Comparison of ENCODE assay signal across 17 cellular contexts in the genomic region with DNA sequence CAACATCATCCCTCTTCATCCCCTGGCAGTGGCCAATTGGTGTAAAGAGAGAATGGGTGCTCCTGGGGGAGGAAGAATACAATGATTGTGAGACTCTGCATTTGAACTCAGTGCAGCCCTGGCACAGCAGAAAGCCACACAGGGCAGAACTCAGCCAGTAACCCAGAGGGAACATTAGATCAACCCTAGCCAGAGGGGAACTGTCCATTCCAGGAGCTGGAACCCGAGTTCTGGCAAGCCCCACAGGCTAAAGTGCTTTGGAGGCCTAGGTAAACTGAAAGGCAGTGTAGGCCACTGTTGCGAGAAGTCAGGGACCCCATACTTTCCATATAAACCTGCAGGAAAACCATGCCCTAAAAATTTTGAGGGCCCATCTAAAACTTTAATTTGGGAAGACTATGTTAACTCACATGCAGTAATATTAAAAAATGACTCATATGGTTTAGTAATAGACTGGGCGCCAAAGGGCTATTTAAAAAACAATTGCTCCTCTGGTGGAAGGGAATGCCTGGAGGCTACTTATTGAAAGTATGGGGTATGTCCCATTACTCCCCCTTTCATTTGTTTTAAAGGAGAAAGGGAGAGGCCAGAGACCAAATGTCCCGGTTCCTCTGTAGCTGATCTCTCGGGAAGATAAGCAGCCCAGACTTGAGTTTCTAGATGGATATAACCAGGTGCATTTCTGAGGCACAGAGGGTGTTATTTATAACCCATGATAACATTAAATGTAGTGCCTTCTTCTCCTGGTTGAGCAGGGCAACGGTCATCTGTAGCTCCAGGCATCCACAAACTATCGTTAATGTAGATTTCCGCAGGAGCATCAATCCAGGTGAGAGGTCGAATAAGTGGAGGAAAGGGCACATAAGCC. TPM values are rescaled to one million over a fixed set of nuclear protein-coding genes. Genes with fewer than 3 reads are reported as not detected.
DNase-seq lines count a peak whose midpoint lies in the region; ATAC-seq, FAIRE-seq and TF ChIP-seq lines count a peak whose summit lies in the region.
"Had no signal": no experiment of that assay in that cellular context is flagged by ENCODE, and none has a peak within 500 bp of the region (broad histone marks: within the 10 kb centered on the region; RNA-seq: fewer than 3 reads in every experiment).

No MANE protein-coding gene starts in this region.

- in situ Hi-C loops in gastrocnemius medialis (cut with MboI; ENCODE audit: low sequenced_read_pairs in 4 of 4), result loop anchor here in 1 of 4 donors (25.0 kb wide), 2 partner anchors 98 to 177 kb away; no protein-coding TSS in a partner anchor

- H3K4me3 Mint-ChIP-seq in effector memory CD8-positive, alpha-beta T cell, result no peak overlapping the region
- H3K4me3 Mint-ChIP-seq: CD8-positive, alpha-beta T cell had no signal

- peaks cover 7 to 24% of the 10 kb centered on the region in 2 donors for H3K4me1 ChIP-seq in gastrocnemius medialis

- H3K27me3 Mint-ChIP-seq in effector memory CD8-positive, alpha-beta T cell, result no peaks in the 10 kb centered on the region

- H3K9me3 Mint-ChIP-seq in effector memory CD8-positive, alpha-beta T cell, result no peaks in the 10 kb centered on the region
- H3K9me3 Mint-ChIP-seq: CD8-positive, alpha-beta T cell had no signal

- peaks cover 13% of the 10 kb centered on the region for H3K36me3 Mint-ChIP-seq in effector memory CD8-positive, alpha-beta T cell (ENCODE audit: insufficient read depth)

- DNase-seq in ELF-1 (ENCODE audit: low read depth, low spot score), result peak; percentile 21
- peak; percentile 37 for DNase-seq in M059J (ENCODE audit: low read depth)
- no peak for DNase-seq in effector memory CD8-positive, alpha-beta T cell
- no peak for DNase-seq in gastrocnemius medialis
- no peak for DNase-seq in iPS-NIHi7 (ENCODE audit: extremely low spot score)
- DNase-seq in urothelium cell line (ENCODE audit: low spot score), result no peak
- DNase-seq in NCI-H1105 treated with DMSO at 0.1 percent for 48 hours (lab: John Stamatoyannopoulos, UW), result no peak
- DNase-seq: Calu3; CD8-positive, alpha-beta T cell; EL; KBM-7; NCI-H1694 treated with DMSO at 0.1 percent for 48 hours; Peyer's patch had no signal

- H3K4me3 ChIP-seq in gastrocnemius medialis, result no peak overlapping the region
- H3K4me3 ChIP-seq: BLaER1, Peyer's patch had no signal

- H3K27me3 ChIP-seq in gastrocnemius medialis, result no peaks in the 10 kb centered on the region
- H3K27me3 ChIP-seq: BLaER1, Peyer's patch had no signal

- intact Hi-C loops in gastrocnemius medialis (cut with DNase I; ENCODE audit: low total_unique reads), result no loop called here

- ATAC-seq in effector memory CD8-positive, alpha-beta T cell (replicated peaks), result no peak
- peak in 1 of 2 donors; percentile 61 for ATAC-seq in gastrocnemius medialis
- ATAC-seq: CD8-positive, alpha-beta T cell had no signal

- TF ChIP-seq CTCF in gastrocnemius medialis (IDR thresholded peaks at IDR 0.05 in 4 of 5, conservative IDR thresholded peaks at IDR 0.05 in 1 of 5), result no peak

- FAIRE-seq in urothelium cell line (lab: Jason Lieb, UNC), result no peak
- FAIRE-seq: GM12892, GM18507, H1 had no signal

- peak overlapping the region; percentile 16 to 17 for H3K27ac Mint-ChIP-seq in effector memory CD8-positive, alpha-beta T cell
- H3K27ac Mint-ChIP-seq: CD8-positive, alpha-beta T cell had no signal

- no peak for TF ChIP-seq POLR2A in gastrocnemius medialis (IDR thresholded peaks at IDR 0.05)

- H3K4me1 Mint-ChIP-seq in effector memory CD8-positive, alpha-beta T cell (ENCODE audit: low read depth in 2 of 2), result peaks cover 5 to 14% of the 10 kb centered on the region in 2 donors

- peak overlapping the region; percentile 20 to 64 (median 50) for H3K27ac ChIP-seq in gastrocnemius medialis
- H3K27ac ChIP-seq: BLaER1, Peyer's patch had no signal

- H3K9me3 ChIP-seq in gastrocnemius medialis, result no peaks in the 10 kb centered on the region
- H3K9me3 ChIP-seq: BLaER1, Peyer's patch had no signal

- H3K36me3 ChIP-seq in gastrocnemius medialis, result peaks cover 0 to 9% of the 10 kb centered on the region in 2 donors
- H3K36me3 ChIP-seq: Peyer's patch had no signal

RNA-seq across cellular contexts. Expression of a gene that starts 5.8 kb away (rescaled TPM):
- 7.7 and 10.5 TPM in 2 replicates for total RNA-seq in M059J (2014; rRNA removed; shearing (Covaris generic))
- total RNA-seq in gastrocnemius medialis, result under 1 TPM in 3 of 4 donors, not detected in 1; 0.56 to 0.75 (median 0.60) TPM

Comparison
In these comparisons a context has a peak if more than half of its experiments do, and no peak if none do; other contexts are left out.
1. DNase-seq: peak in ELF-1 (single experiment) and M059J (single experiment); none in effector memory CD8-positive, alpha-beta T cell (0 of 3), gastrocnemius medialis (0 of 2), iPS-NIHi7 (single experiment), urothelium cell line (single experiment) and NCI-H1105 treated with DMSO at 0.1 percent for 48 hours (single experiment).